In the genomic region with DNA sequence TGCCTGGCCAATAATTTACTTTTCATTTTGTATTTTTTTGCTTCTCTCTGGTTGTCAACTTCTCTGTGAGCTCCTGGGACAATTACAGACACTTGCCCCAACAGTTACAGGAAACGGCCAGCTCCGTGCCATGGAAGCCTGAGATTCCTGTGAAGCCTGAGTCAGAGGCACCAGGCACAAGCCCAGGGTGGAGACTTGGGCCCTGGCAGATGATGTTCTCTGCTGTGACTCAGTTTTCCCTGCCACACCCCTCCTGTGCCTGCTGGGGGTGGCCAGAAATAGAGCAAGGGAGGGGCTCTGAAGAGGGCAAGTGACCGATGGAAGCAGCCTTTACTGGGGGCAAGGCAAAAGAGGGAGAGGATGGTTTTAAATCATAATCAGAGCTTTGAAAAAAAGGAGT, we compare ENCODE assay signal across 2 cellular contexts.
A peak's percentile ranks its signal among the peaks of the same experiment; 100 is the strongest.
TF ChIP-seq lines count a peak whose summit lies in the region.

No MANE protein-coding gene starts in this region.

TF ChIP-seq in HCT116, 20 proteins besides CTCF, POLR2A, EP300 and RAD21 (continued from another document):
- TF ChIP-seq, protein P1, sequence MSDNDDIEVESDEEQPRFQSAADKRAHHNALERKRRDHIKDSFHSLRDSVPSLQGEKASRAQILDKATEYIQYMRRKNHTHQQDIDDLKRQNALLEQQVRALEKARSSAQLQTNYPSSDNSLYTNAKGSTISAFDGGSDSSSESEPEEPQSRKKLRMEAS (IDR thresholded peaks at IDR 0.05), result peak; percentile 71
- TF ChIP-seq TCF7L2 (IDR thresholded peaks at IDR 0.05; ENCODE audit: borderline replicate concordance, extremely low read depth, insufficient read depth, insufficient read length) (no peak), ELF1 (IDR thresholded peaks at IDR 0.05; ENCODE audit: borderline replicate concordance, low read depth) (no peak), SRF (IDR thresholded peaks at IDR 0.05; ENCODE audit: low read depth) (no peak), SIN3A (IDR thresholded peaks at IDR 0.05; ENCODE audit: low read depth) (peak; percentile 80), JUND (IDR thresholded peaks at IDR 0.05) (peak; percentile 96), ZFX (IDR thresholded peaks at IDR 0.05) (no peak), EZH2phosphoT487 (IDR thresholded peaks at IDR 0.05; ENCODE audit: borderline replicate concordance) (no peak), SP1 (IDR thresholded peaks at IDR 0.05; ENCODE audit: low read depth) (peak; percentile 95), EGR1 (IDR thresholded peaks at IDR 0.05; ENCODE audit: low read depth) (no peak), YY1 (IDR thresholded peaks at IDR 0.05; ENCODE audit: extremely low read depth, insufficient replicate concordance, low read depth, low read length) (peak; percentile 18)
- TF ChIP-seq, protein P2, sequence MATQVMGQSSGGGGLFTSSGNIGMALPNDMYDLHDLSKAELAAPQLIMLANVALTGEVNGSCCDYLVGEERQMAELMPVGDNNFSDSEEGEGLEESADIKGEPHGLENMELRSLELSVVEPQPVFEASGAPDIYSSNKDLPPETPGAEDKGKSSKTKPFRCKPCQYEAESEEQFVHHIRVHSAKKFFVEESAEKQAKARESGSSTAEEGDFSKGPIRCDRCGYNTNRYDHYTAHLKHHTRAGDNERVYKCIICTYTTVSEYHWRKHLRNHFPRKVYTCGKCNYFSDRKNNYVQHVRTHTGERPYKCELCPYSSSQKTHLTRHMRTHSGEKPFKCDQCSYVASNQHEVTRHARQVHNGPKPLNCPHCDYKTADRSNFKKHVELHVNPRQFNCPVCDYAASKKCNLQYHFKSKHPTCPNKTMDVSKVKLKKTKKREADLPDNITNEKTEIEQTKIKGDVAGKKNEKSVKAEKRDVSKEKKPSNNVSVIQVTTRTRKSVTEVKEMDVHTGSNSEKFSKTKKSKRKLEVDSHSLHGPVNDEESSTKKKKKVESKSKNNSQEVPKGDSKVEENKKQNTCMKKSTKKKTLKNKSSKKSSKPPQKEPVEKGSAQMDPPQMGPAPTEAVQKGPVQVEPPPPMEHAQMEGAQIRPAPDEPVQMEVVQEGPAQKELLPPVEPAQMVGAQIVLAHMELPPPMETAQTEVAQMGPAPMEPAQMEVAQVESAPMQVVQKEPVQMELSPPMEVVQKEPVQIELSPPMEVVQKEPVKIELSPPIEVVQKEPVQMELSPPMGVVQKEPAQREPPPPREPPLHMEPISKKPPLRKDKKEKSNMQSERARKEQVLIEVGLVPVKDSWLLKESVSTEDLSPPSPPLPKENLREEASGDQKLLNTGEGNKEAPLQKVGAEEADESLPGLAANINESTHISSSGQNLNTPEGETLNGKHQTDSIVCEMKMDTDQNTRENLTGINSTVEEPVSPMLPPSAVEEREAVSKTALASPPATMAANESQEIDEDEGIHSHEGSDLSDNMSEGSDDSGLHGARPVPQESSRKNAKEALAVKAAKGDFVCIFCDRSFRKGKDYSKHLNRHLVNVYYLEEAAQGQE (IDR thresholded peaks at IDR 0.05; ENCODE audit: low read depth), result no peak
- TF ChIP-seq, protein P3, sequence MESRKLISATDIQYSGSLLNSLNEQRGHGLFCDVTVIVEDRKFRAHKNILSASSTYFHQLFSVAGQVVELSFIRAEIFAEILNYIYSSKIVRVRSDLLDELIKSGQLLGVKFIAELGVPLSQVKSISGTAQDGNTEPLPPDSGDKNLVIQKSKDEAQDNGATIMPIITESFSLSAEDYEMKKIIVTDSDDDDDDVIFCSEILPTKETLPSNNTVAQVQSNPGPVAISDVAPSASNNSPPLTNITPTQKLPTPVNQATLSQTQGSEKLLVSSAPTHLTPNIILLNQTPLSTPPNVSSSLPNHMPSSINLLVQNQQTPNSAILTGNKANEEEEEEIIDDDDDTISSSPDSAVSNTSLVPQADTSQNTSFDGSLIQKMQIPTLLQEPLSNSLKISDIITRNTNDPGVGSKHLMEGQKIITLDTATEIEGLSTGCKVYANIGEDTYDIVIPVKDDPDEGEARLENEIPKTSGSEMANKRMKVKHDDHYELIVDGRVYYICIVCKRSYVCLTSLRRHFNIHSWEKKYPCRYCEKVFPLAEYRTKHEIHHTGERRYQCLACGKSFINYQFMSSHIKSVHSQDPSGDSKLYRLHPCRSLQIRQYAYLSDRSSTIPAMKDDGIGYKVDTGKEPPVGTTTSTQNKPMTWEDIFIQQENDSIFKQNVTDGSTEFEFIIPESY (IDR thresholded peaks at IDR 0.05; ENCODE audit: extremely low read depth, insufficient replicate concordance, low read length), result peak; percentile 54

TF ChIP-seq in HEK293T, 16 proteins besides CTCF, POLR2A, EP300 and RAD21 (continued from another document):
- no peak for TF ChIP-seq FOXM1 (IDR thresholded peaks at IDR 0.05; ENCODE audit: borderline replicate concordance)
- TF ChIP-seq HDGF (IDR thresholded peaks at IDR 0.05; ENCODE audit: borderline replicate concordance), result no peak
- TF ChIP-seq NFRKB (IDR thresholded peaks at IDR 0.05), result no peak
- TF ChIP-seq ZNF384 (IDR thresholded peaks at IDR 0.05), result no peak
- TF ChIP-seq LEF1 (IDR thresholded peaks at IDR 0.05; ENCODE audit: borderline replicate concordance), result no peak
- TF ChIP-seq L3MBTL2 (conservative IDR thresholded peaks at IDR 0.05), result no peak
TF ChIP-seq in HEK293T: peak in this region for 0.
